8 cellular contexts compared by ENCODE assay signal in the genomic region with DNA sequence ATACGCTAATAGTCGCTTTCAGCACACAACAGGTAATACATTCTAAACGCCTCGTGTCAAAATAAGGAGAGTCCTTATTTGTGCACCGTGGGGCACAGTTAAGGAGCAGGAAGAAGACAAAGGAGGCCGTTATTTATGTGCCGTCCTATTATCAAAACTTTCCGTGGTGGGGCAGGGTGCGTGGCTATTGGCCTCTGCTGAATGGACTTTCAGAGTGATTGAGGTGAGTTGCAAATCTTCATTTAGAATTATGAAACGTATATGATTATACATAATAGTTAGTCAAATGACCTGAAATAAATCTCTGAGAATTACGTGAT. TPM values are rescaled to one million over a fixed set of nuclear protein-coding genes. Genes with fewer than 3 reads are reported as not detected.
A peak's percentile ranks its signal among the peaks of the same experiment; 100 is the strongest.
DNase-seq lines count a peak whose midpoint lies in the region; ATAC-seq and TF ChIP-seq lines count a peak whose summit lies in the region.

No MANE protein-coding gene starts in this region.

- peaks cover 9% of the 10 kb centered on the region for H3K4me1 ChIP-seq in foreskin keratinocyte

- POLR2A ChIA-PET in activated CD8-positive, alpha-beta T cell treated with anti-CD3 and anti-CD28 coated beads, Interleukin-2, amount 10 ng/mL, durations not matched to agents 7 days and 5 days (lab: Charles Lee), result interaction anchor here (0.8 to 1.1 kb wide), 8 partner anchors 8 to 198 kb away, joined by 3 to 8 read pairs (median 4); a partner anchor contains a TSS

- ATAC-seq in activated CD8-positive, alpha-beta T cell treated with anti-CD3 and anti-CD28 coated beads, Interleukin-2, amount 10 ng/mL, durations not matched to agents 7 days and 5 days, result peak; percentile 15
- ATAC-seq in foreskin keratinocyte, result no peak

- CTCF ChIA-PET in activated CD8-positive, alpha-beta T cell treated with anti-CD3 and anti-CD28 coated beads, Interleukin-2, amount 10 ng/mL, durations not matched to agents 7 days and 5 days (lab: Charles Lee), result interaction anchor here (0.8 to 1.8 kb wide), 4 partner anchors 9 to 88 kb away, joined by 3 to 10 read pairs (median 3); a partner anchor contains a TSS

- DNase-seq in GM12864 (ENCODE audit: low read depth), result no peak
- peak; percentile 52 for DNase-seq in HT-29 (ENCODE audit: low spot score)
- DNase-seq in activated CD8-positive, alpha-beta T cell treated with anti-CD3 and anti-CD28 coated beads, Interleukin-2, amount 10 ng/mL, durations not matched to agents 7 days and 5 days, result no peak
- DNase-seq in foreskin keratinocyte, result peak; percentile 2 to 23
- peak; percentile 21 for DNase-seq in renal cortical epithelial cell (ENCODE audit: low read depth)
- no peak for DNase-seq in A172 (ENCODE audit: low spot score)
- DNase-seq in NCI-H2171 treated with DMSO at 0.1 percent for 48 hours (lab: John Stamatoyannopoulos, UW), result no peak
- DNase-seq in midbrain (lab: John Stamatoyannopoulos, UW), result no peak

- H3K4me3 ChIP-seq in GM12864 (ENCODE audit: low read depth, low read length), result peak overlapping the region; percentile 87

- H3K27me3 ChIP-seq in foreskin keratinocyte, result no peaks in the 10 kb centered on the region

- no peaks in the 10 kb centered on the region for H3K9me3 Mint-ChIP-seq in activated CD8-positive, alpha-beta T cell treated with anti-CD3 and anti-CD28 coated beads, Interleukin-2, amount 10 ng/mL, durations not matched to agents 7 days and 5 days (ENCODE audit: insufficient read depth)

- H3K36me3 Mint-ChIP-seq in activated CD8-positive, alpha-beta T cell treated with anti-CD3 and anti-CD28 coated beads, Interleukin-2, amount 10 ng/mL, durations not matched to agents 7 days and 5 days (ENCODE audit: low read depth), result peaks cover 31% of the 10 kb centered on the region

- TF ChIP-seq CTCF in GM12864 (IDR thresholded peaks at IDR 0.05; ENCODE audit: low read depth, low read length, missing control alignments) (no peak), foreskin keratinocyte (conservative IDR thresholded peaks at IDR 0.05) (no peak)

- no peaks in the 10 kb centered on the region for H3K27me3 Mint-ChIP-seq in activated CD8-positive, alpha-beta T cell treated with anti-CD3 and anti-CD28 coated beads, Interleukin-2, amount 10 ng/mL, durations not matched to agents 7 days and 5 days (ENCODE audit: low read depth)

- peak overlapping the region; percentile 93 for H3K4me3 Mint-ChIP-seq in activated CD8-positive, alpha-beta T cell treated with anti-CD3 and anti-CD28 coated beads, Interleukin-2, amount 10 ng/mL, durations not matched to agents 7 days and 5 days

- H3K4me1 Mint-ChIP-seq in activated CD8-positive, alpha-beta T cell treated with anti-CD3 and anti-CD28 coated beads, Interleukin-2, amount 10 ng/mL, durations not matched to agents 7 days and 5 days (ENCODE audit: low read depth), result peaks cover 39% of the 10 kb centered on the region

- H3K27ac Mint-ChIP-seq in activated CD8-positive, alpha-beta T cell treated with anti-CD3 and anti-CD28 coated beads, Interleukin-2, amount 10 ng/mL, durations not matched to agents 7 days and 5 days, result peak overlapping the region; percentile 96

- H3K27ac ChIP-seq in foreskin keratinocyte, result peak overlapping the region; percentile 74

RNA-seq across cellular contexts. Expression of a gene that starts 0.8 kb away (rescaled TPM):
- total RNA-seq in HT-29 (2014; rRNA removed; shearing (Covaris generic)), result 19.2 and 22.0 TPM in 2 replicates
- total RNA-seq in activated CD8-positive, alpha-beta T cell treated with anti-CD3 and anti-CD28 coated beads, Interleukin-2, amount 10 ng/mL, durations not matched to agents 7 days and 5 days, result 10 to 100 TPM; 25.8 to 30.5 TPM
- total RNA-seq in foreskin keratinocyte (23.8 and 24.1 TPM in 2 replicates), renal cortical epithelial cell (58.9 and 124 TPM in 2 replicates)
- polyA plus RNA-seq in foreskin keratinocyte, result 8.5 and 9.8 TPM in 2 replicates
- total RNA-seq in A172 (2014; rRNA removed; shearing (Covaris generic)), result 48.6 and 56.3 TPM in 2 replicates

RNA-seq across cellular contexts. Expression of a gene that starts 27.6 kb away (rescaled TPM):
- total RNA-seq in HT-29 (2014; rRNA removed; shearing (Covaris generic)), result 21.5 and 27.5 TPM in 2 replicates
- 10 to 100 TPM; 42.6 to 46.7 TPM for total RNA-seq in activated CD8-positive, alpha-beta T cell treated with anti-CD3 and anti-CD28 coated beads, Interleukin-2, amount 10 ng/mL, durations not matched to agents 7 days and 5 days
- total RNA-seq in foreskin keratinocyte, result 29.9 and 31.0 TPM in 2 replicates
- 28.1 and 30.5 TPM in 2 replicates for polyA plus RNA-seq in foreskin keratinocyte
- 55.0 and 64.3 TPM in 2 replicates for total RNA-seq in renal cortical epithelial cell
- 109 and 130 TPM in 2 replicates for total RNA-seq in A172 (2014; rRNA removed; shearing (Covaris generic))

RNA-seq across cellular contexts. Expression of a gene that starts 58.3 kb away (rescaled TPM):
- total RNA-seq in HT-29 (2014; rRNA removed; shearing (Covaris generic)), result 6.6 and 7.6 TPM in 2 replicates
- total RNA-seq in activated CD8-positive, alpha-beta T cell treated with anti-CD3 and anti-CD28 coated beads, Interleukin-2, amount 10 ng/mL, durations not matched to agents 7 days and 5 days, result 10 to 100 TPM; 11.3 to 14.4 TPM
- total RNA-seq in foreskin keratinocyte (4.6 and 4.8 TPM in 2 replicates), renal cortical epithelial cell (8.2 and 9.0 TPM in 2 replicates)
- 4.0 and 4.1 TPM in 2 replicates for polyA plus RNA-seq in foreskin keratinocyte
- 5.5 and 6.0 TPM in 2 replicates for total RNA-seq in A172 (2014; rRNA removed; shearing (Covaris generic))

Comparison
In these comparisons a context has a peak if more than half of its experiments do, and no peak if none do; other contexts are left out.
1. DNase-seq: peak in HT-29 (single experiment), foreskin keratinocyte (2 of 2) and renal cortical epithelial cell (single experiment); none in GM12864 (single experiment), activated CD8-positive, alpha-beta T cell treated with anti-CD3 and anti-CD28 coated beads, Interleukin-2, amount 10 ng/mL, durations not matched to agents 7 days and 5 days (single experiment), A172 (single experiment), NCI-H2171 treated with DMSO at 0.1 percent for 48 hours (single experiment) and midbrain (single experiment).